14 cellular contexts compared by ENCODE assay signal in the genomic region with DNA sequence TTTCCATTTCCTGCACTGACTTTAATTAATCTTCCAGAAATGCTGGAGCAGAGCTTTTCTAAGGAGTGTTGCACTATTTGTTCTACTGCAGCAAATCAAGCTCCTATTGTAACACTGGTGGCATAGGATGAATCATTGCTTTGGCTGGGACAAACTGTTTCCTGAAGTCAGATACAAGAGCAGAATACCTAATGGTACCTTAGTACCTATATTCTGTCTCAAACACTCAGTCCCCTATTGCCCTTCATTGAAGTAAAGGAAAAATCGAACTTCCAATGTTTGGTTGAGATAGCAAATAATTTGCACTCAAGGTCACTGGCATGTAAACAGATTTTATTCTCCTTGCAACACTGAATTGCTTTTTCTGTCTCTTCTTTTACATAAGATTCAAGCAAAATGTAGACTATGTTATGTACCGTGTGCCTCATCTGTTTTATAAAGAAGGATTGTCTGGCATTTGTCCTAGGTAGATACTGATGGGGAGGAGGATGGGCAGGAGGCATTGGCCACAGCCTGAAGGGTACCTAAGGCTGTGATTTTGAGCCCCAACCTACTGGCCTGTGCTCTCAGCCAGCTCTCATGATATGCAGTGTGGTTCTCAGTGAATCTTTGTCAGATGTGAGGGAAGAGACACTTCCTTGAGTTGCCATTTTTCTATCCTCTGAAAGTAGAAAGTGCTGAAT.
DNase-seq lines count a peak whose midpoint lies in the region; ATAC-seq, FAIRE-seq and TF ChIP-seq lines count a peak whose summit lies in the region.
"Had no signal": no experiment of that assay in that cellular context is flagged by ENCODE, and none has a peak within 500 bp of the region (broad histone marks: within the 10 kb centered on the region; RNA-seq: fewer than 3 reads in every experiment).

No MANE protein-coding gene starts in this region.

- H3K36me3 ChIP-seq in smooth muscle cell (ENCODE audit: low read depth) = no peaks in the 10 kb centered on the region
- no peaks in the 10 kb centered on the region for H3K36me3 ChIP-seq in PC-9 (ENCODE audit: low read depth)
- H3K36me3 ChIP-seq in prostate gland = no peaks in the 10 kb centered on the region

- no peaks in the 10 kb centered on the region for H3K9me3 Mint-ChIP-seq in WTC11
- H3K9me3 Mint-ChIP-seq: CD8-positive, alpha-beta T cell had no signal

- intact Hi-C loops in PC-9 (cut with micrococcal nuclease; ENCODE audit: unreplicated experiment) = no loop called here
- intact Hi-C loops in prostate gland (cut with DNase I) = no loop called here

- ATAC-seq in WTC11 = peak; percentile 89
- ATAC-seq: CD8-positive, alpha-beta T cell had no signal

- no peak for TF ChIP-seq POLR2A in prostate gland (IDR thresholded peaks at IDR 0.05)

- no peaks in the 10 kb centered on the region for H3K36me3 Mint-ChIP-seq in WTC11
- H3K36me3 Mint-ChIP-seq: CD8-positive, alpha-beta T cell; IgD-negative memory B cell had no signal

- H3K27me3 ChIP-seq in smooth muscle cell (ENCODE audit: low read depth) = no peaks in the 10 kb centered on the region
- no peaks in the 10 kb centered on the region for H3K27me3 ChIP-seq in PC-9 (ENCODE audit: insufficient read depth, low read depth)
- H3K27me3 ChIP-seq in prostate gland (replicated peaks; ENCODE audit: insufficient read depth) = no peaks in the 10 kb centered on the region

- H3K4me2 ChIP-seq in smooth muscle cell (peak overlapping the region; percentile 8), PC-9 (no peak overlapping the region)

- no peak overlapping the region for H2AFZ ChIP-seq in smooth muscle cell (ENCODE audit: low read depth)
- H2AFZ ChIP-seq in PC-9 = no peak overlapping the region

- peak; percentile 41 for FAIRE-seq in islet of Langerhans (lab: Jason Lieb, UNC)

- H3K27ac ChIP-seq in smooth muscle cell (ENCODE audit: low read depth) (no peak overlapping the region), PC-9 (no peak overlapping the region), prostate gland (no peak overlapping the region)

- POLR2A ChIA-PET in WTC11 (lab: Charles Lee) (interaction anchor here (0.6 kb wide), 1 partner anchor 12 kb away, joined by 3 read pairs; no protein-coding TSS in a partner anchor), PC-9 (lab: Charles Lee; ENCODE audit: unreplicated experiment) (interaction anchor here (0.6 kb wide), 1 partner anchor 116 kb away, joined by 3 read pairs; no protein-coding TSS in a partner anchor)

- no peaks in the 10 kb centered on the region for H3K79me2 ChIP-seq in smooth muscle cell (ENCODE audit: low read depth)
- no peaks in the 10 kb centered on the region for H3K79me2 ChIP-seq in PC-9 (ENCODE audit: low read depth)

- 69% methylated on average over 2 of the region's 2 CpGs for WGBS in smooth muscle cell (ENCODE audit: low lambda C conversion rate)
- 67% methylated on average over 2 of the region's 2 CpGs for WGBS in prostate gland

- H3F3A ChIP-seq in smooth muscle cell (ENCODE audit: low read depth) (no peaks in the 10 kb centered on the region), PC-9 (ENCODE audit: insufficient read depth, low read depth) (no peaks in the 10 kb centered on the region)

- no peak overlapping the region for H3K4me3 Mint-ChIP-seq in WTC11
- H3K4me3 Mint-ChIP-seq: CD8-positive, alpha-beta T cell; IgD-negative memory B cell had no signal

- TF ChIP-seq CTCF in WTC11 (IDR thresholded peaks at IDR 0.05) (no peak), smooth muscle cell (IDR thresholded peaks at IDR 0.05; ENCODE audit: borderline replicate concordance, insufficient read depth, poor library complexity, severe bottlenecking) (no peak), PC-9 (conservative IDR thresholded peaks at IDR 0.05) (no peak), prostate gland (IDR thresholded peaks at IDR 0.05) (no peak)

- peaks cover 22% of the 10 kb centered on the region for H3K4me1 Mint-ChIP-seq in WTC11

- no peak for DNase-seq in WTC11 (ENCODE audit: low spot score)
- peak; percentile 59 for DNase-seq in dermis blood vessel endothelial cell
- DNase-seq in smooth muscle cell (lab: John Stamatoyannopoulos, UW; ENCODE audit: unreplicated experiment) = no peak
- no peak for DNase-seq in PC-9
- DNase-seq in SKM-1 (lab: John Stamatoyannopoulos, UW; ENCODE audit: unreplicated experiment) = no peak
- no peak for DNase-seq in prostate gland (ENCODE audit: low spot score)
- DNase-seq: CD8-positive, alpha-beta T cell; H7; NCI-H1417; NCI-H2029; NCI-H510A; SIG-M5 had no signal

- H3K4me1 ChIP-seq in smooth muscle cell (ENCODE audit: low read depth) = peaks cover 12% of the 10 kb centered on the region
- H3K4me1 ChIP-seq in PC-9 (replicated peaks; ENCODE audit: insufficient read depth) = no peaks in the 10 kb centered on the region
- H3K4me1 ChIP-seq in prostate gland (replicated peaks) = no peaks in the 10 kb centered on the region

- 0 out of 2 replicates have a peak overlapping the region, but pooled peaks have one; percentile 26 for H3K27ac Mint-ChIP-seq in WTC11
- H3K27ac Mint-ChIP-seq: CD8-positive, alpha-beta T cell; IgD-negative memory B cell had no signal

- no peaks in the 10 kb centered on the region for H3K27me3 Mint-ChIP-seq in WTC11 (ENCODE audit: low read depth)
- H3K27me3 Mint-ChIP-seq: IgD-negative memory B cell had no signal

- no peak overlapping the region for H3K4me3 ChIP-seq in smooth muscle cell
- no peak overlapping the region for H3K4me3 ChIP-seq in PC-9
- no peak overlapping the region for H3K4me3 ChIP-seq in prostate gland

- no TSS peak for BruUV-seq in PC-9 (replicated peaks; lab: Mats Ljungman, UMichigan)

- no peaks in the 10 kb centered on the region for H3K9me2 ChIP-seq in PC-9 (ENCODE audit: insufficient read depth)

- no peak overlapping the region for H3K9ac ChIP-seq in smooth muscle cell (ENCODE audit: low read depth)

- H3K9me3 ChIP-seq in smooth muscle cell (replicated peaks; ENCODE audit: low read depth) (no peaks in the 10 kb centered on the region), PC-9 (ENCODE audit: insufficient read depth, low read depth) (no peaks in the 10 kb centered on the region), prostate gland (no peaks in the 10 kb centered on the region)

- CTCF ChIA-PET in WTC11 (lab: Charles Lee) (no interaction called here), PC-9 (lab: Charles Lee) (interaction anchor here (0.7 kb wide), 1 partner anchor 142 kb away, joined by 3 read pairs; a partner anchor contains a TSS)

- H4K20me1 ChIP-seq in smooth muscle cell (ENCODE audit: low read depth) (no peaks in the 10 kb centered on the region), PC-9 (ENCODE audit: insufficient read depth) (no peaks in the 10 kb centered on the region)

TF ChIP-seq in WTC11, 78 proteins besides CTCF, POLR2A, EP300 and RAD21 (continues in another document):
- TF ChIP-seq, protein P1, sequence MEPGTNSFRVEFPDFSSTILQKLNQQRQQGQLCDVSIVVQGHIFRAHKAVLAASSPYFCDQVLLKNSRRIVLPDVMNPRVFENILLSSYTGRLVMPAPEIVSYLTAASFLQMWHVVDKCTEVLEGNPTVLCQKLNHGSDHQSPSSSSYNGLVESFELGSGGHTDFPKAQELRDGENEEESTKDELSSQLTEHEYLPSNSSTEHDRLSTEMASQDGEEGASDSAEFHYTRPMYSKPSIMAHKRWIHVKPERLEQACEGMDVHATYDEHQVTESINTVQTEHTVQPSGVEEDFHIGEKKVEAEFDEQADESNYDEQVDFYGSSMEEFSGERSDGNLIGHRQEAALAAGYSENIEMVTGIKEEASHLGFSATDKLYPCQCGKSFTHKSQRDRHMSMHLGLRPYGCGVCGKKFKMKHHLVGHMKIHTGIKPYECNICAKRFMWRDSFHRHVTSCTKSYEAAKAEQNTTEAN (CRISPR knock-in tag; IDR thresholded peaks at IDR 0.05) = no peak
- no peak for TF ChIP-seq FOXK1 (CRISPR knock-in tag; IDR thresholded peaks at IDR 0.05)
- no peak for TF ChIP-seq ZNF671 (CRISPR knock-in tag; IDR thresholded peaks at IDR 0.05)
- TF ChIP-seq, protein P2, sequence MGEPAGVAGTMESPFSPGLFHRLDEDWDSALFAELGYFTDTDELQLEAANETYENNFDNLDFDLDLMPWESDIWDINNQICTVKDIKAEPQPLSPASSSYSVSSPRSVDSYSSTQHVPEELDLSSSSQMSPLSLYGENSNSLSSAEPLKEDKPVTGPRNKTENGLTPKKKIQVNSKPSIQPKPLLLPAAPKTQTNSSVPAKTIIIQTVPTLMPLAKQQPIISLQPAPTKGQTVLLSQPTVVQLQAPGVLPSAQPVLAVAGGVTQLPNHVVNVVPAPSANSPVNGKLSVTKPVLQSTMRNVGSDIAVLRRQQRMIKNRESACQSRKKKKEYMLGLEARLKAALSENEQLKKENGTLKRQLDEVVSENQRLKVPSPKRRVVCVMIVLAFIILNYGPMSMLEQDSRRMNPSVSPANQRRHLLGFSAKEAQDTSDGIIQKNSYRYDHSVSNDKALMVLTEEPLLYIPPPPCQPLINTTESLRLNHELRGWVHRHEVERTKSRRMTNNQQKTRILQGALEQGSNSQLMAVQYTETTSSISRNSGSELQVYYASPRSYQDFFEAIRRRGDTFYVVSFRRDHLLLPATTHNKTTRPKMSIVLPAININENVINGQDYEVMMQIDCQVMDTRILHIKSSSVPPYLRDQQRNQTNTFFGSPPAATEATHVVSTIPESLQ (CRISPR knock-in tag; IDR thresholded peaks at IDR 0.05) = no peak
- no peak for TF ChIP-seq CREM (CRISPR knock-in tag; IDR thresholded peaks at IDR 0.05)
- TF ChIP-seq, protein P3, sequence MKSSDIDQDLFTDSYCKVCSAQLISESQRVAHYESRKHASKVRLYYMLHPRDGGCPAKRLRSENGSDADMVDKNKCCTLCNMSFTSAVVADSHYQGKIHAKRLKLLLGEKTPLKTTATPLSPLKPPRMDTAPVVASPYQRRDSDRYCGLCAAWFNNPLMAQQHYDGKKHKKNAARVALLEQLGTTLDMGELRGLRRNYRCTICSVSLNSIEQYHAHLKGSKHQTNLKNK (CRISPR knock-in tag; IDR thresholded peaks at IDR 0.05) = no peak
- TF ChIP-seq, protein P4, sequence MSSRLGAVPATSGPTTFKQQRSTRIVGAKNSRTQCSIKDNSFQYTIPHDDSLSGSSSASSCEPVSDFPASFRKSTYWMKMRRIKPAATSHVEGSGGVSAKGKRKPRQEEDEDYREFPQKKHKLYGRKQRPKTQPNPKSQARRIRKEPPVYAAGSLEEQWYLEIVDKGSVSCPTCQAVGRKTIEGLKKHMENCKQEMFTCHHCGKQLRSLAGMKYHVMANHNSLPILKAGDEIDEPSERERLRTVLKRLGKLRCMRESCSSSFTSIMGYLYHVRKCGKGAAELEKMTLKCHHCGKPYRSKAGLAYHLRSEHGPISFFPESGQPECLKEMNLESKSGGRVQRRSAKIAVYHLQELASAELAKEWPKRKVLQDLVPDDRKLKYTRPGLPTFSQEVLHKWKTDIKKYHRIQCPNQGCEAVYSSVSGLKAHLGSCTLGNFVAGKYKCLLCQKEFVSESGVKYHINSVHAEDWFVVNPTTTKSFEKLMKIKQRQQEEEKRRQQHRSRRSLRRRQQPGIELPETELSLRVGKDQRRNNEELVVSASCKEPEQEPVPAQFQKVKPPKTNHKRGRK (CRISPR knock-in tag; IDR thresholded peaks at IDR 0.05; ENCODE audit: borderline replicate concordance) = no peak
- TF ChIP-seq ESRRA (CRISPR knock-in tag; IDR thresholded peaks at IDR 0.05; ENCODE audit: borderline replicate concordance) = no peak
- no peak for TF ChIP-seq ZNF396 (CRISPR knock-in tag; IDR thresholded peaks at IDR 0.05; ENCODE audit: borderline replicate concordance)
